Comparison of ENCODE assay signal across 1 cellular context in the genomic region with DNA sequence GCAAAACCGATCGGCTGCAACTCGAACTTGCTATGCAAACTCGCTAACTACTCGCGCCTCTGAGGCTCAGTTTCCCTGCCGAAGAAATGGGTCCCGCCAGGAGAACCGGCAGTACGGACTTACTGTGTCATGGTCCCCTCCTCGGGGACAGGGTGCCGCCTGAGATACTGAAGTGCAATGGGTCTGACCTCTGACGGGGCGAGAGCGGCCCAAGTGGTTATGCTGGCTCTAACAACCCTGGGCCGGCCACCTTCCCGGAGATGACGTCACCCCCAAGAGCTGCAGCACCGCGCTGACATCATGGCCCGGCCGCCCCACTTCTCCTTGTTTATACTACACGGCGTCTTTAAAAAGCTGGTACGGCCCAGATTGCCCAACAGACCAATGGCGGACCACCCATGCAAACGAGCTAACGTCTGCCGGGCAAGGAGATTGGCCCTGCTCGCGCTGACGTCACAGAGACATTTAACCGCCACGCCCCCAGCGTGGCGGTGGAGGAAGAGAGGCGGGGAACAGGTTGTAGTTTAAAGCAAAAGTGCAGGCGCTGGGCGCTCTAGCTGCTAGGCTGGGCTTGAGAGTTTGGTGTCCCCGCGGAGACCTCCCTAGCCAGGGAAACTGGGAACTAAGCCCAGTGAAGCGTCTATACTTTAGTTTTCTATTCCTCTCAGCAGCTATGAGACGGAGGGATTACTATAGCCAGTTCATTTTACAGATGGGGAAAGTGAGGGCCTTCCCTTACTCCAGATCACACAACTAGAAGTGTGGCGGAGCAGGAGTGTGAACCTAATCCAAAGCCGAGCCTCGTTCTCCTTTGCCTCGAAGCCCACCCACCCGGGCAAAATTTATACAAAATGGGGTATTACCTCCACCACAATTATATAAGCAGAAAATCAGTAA.
TF ChIP-seq lines count a peak whose summit lies in the region.

No MANE protein-coding gene starts in this region.

TF ChIP-seq in HepG2, 621 proteins besides CTCF, POLR2A, EP300 and RAD21 (continued from another document and continues in another):
- TF ChIP-seq, protein P1, sequence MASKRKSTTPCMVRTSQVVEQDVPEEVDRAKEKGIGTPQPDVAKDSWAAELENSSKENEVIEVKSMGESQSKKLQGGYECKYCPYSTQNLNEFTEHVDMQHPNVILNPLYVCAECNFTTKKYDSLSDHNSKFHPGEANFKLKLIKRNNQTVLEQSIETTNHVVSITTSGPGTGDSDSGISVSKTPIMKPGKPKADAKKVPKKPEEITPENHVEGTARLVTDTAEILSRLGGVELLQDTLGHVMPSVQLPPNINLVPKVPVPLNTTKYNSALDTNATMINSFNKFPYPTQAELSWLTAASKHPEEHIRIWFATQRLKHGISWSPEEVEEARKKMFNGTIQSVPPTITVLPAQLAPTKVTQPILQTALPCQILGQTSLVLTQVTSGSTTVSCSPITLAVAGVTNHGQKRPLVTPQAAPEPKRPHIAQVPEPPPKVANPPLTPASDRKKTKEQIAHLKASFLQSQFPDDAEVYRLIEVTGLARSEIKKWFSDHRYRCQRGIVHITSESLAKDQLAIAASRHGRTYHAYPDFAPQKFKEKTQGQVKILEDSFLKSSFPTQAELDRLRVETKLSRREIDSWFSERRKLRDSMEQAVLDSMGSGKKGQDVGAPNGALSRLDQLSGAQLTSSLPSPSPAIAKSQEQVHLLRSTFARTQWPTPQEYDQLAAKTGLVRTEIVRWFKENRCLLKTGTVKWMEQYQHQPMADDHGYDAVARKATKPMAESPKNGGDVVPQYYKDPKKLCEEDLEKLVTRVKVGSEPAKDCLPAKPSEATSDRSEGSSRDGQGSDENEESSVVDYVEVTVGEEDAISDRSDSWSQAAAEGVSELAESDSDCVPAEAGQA (IDR thresholded peaks at IDR 0.05; ENCODE audit: low read depth): peak; percentile 92
- TF ChIP-seq, protein P1 (CRISPR knock-in tag; IDR thresholded peaks at IDR 0.05; ENCODE audit: borderline replicate concordance): no peak
- no peak for TF ChIP-seq NPAS2 (CRISPR knock-in tag; IDR thresholded peaks at IDR 0.05; ENCODE audit: borderline replicate concordance)
- TF ChIP-seq RXRB (CRISPR knock-in tag; IDR thresholded peaks at IDR 0.05; ENCODE audit: borderline replicate concordance): no peak
- TF ChIP-seq ZNF703 (CRISPR knock-in tag; IDR thresholded peaks at IDR 0.05; ENCODE audit: borderline replicate concordance): no peak
- no peak for TF ChIP-seq ZNF674 (CRISPR knock-in tag; IDR thresholded peaks at IDR 0.05; ENCODE audit: low read depth)
- TF ChIP-seq ZNF343 (CRISPR knock-in tag; IDR thresholded peaks at IDR 0.05): no peak
- TF ChIP-seq, protein P2, sequence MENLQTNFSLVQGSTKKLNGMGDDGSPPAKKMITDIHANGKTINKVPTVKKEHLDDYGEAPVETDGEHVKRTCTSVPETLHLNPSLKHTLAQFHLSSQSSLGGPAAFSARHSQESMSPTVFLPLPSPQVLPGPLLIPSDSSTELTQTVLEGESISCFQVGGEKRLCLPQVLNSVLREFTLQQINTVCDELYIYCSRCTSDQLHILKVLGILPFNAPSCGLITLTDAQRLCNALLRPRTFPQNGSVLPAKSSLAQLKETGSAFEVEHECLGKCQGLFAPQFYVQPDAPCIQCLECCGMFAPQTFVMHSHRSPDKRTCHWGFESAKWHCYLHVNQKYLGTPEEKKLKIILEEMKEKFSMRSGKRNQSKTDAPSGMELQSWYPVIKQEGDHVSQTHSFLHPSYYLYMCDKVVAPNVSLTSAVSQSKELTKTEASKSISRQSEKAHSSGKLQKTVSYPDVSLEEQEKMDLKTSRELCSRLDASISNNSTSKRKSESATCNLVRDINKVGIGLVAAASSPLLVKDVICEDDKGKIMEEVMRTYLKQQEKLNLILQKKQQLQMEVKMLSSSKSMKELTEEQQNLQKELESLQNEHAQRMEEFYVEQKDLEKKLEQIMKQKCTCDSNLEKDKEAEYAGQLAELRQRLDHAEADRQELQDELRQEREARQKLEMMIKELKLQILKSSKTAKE (CRISPR knock-in tag; IDR thresholded peaks at IDR 0.05; ENCODE audit: borderline replicate concordance): no peak
- peak; percentile 41; the same call in 1 of the 2 replicates for TF ChIP-seq JUND (CRISPR knock-in tag; IDR thresholded peaks at IDR 0.05)
- TF ChIP-seq, protein P3, sequence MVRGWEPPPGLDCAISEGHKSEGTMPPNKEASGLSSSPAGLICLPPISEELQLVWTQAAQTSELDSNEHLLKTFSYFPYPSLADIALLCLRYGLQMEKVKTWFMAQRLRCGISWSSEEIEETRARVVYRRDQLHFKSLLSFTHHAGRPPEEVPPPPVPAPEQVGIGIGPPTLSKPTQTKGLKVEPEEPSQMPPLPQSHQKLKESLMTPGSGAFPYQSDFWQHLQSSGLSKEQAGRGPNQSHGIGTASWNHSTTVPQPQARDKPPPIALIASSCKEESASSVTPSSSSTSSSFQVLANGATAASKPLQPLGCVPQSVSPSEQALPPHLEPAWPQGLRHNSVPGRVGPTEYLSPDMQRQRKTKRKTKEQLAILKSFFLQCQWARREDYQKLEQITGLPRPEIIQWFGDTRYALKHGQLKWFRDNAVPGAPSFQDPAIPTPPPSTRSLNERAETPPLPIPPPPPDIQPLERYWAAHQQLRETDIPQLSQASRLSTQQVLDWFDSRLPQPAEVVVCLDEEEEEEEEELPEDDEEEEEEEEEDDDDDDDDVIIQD (CRISPR knock-in tag; IDR thresholded peaks at IDR 0.05; ENCODE audit: low read depth): no peak
- no peak for TF ChIP-seq SMARCE1 (IDR thresholded peaks at IDR 0.05; ENCODE audit: borderline replicate concordance)
- TF ChIP-seq ZNF24 (IDR thresholded peaks at IDR 0.05): no peak
- TF ChIP-seq ZNF713 (CRISPR knock-in tag; IDR thresholded peaks at IDR 0.05): no peak
- peak; percentile 55; the same call in 1 of the 2 replicates for TF ChIP-seq ZNF589 (CRISPR knock-in tag; conservative IDR thresholded peaks at IDR 0.05)
- TF ChIP-seq ZNF543 (CRISPR knock-in tag; IDR thresholded peaks at IDR 0.05): no peak
- 0 out of 2 replicates have a peak, but pooled peaks have one; percentile 43 for TF ChIP-seq ZNF264 (CRISPR knock-in tag; IDR thresholded peaks at IDR 0.05)
- TF ChIP-seq KLF16 (CRISPR knock-in tag; IDR thresholded peaks at IDR 0.05): no peak
- TF ChIP-seq ATRX (CRISPR knock-in tag; IDR thresholded peaks at IDR 0.05; ENCODE audit: borderline replicate concordance): no peak
- TF ChIP-seq, protein P4, sequence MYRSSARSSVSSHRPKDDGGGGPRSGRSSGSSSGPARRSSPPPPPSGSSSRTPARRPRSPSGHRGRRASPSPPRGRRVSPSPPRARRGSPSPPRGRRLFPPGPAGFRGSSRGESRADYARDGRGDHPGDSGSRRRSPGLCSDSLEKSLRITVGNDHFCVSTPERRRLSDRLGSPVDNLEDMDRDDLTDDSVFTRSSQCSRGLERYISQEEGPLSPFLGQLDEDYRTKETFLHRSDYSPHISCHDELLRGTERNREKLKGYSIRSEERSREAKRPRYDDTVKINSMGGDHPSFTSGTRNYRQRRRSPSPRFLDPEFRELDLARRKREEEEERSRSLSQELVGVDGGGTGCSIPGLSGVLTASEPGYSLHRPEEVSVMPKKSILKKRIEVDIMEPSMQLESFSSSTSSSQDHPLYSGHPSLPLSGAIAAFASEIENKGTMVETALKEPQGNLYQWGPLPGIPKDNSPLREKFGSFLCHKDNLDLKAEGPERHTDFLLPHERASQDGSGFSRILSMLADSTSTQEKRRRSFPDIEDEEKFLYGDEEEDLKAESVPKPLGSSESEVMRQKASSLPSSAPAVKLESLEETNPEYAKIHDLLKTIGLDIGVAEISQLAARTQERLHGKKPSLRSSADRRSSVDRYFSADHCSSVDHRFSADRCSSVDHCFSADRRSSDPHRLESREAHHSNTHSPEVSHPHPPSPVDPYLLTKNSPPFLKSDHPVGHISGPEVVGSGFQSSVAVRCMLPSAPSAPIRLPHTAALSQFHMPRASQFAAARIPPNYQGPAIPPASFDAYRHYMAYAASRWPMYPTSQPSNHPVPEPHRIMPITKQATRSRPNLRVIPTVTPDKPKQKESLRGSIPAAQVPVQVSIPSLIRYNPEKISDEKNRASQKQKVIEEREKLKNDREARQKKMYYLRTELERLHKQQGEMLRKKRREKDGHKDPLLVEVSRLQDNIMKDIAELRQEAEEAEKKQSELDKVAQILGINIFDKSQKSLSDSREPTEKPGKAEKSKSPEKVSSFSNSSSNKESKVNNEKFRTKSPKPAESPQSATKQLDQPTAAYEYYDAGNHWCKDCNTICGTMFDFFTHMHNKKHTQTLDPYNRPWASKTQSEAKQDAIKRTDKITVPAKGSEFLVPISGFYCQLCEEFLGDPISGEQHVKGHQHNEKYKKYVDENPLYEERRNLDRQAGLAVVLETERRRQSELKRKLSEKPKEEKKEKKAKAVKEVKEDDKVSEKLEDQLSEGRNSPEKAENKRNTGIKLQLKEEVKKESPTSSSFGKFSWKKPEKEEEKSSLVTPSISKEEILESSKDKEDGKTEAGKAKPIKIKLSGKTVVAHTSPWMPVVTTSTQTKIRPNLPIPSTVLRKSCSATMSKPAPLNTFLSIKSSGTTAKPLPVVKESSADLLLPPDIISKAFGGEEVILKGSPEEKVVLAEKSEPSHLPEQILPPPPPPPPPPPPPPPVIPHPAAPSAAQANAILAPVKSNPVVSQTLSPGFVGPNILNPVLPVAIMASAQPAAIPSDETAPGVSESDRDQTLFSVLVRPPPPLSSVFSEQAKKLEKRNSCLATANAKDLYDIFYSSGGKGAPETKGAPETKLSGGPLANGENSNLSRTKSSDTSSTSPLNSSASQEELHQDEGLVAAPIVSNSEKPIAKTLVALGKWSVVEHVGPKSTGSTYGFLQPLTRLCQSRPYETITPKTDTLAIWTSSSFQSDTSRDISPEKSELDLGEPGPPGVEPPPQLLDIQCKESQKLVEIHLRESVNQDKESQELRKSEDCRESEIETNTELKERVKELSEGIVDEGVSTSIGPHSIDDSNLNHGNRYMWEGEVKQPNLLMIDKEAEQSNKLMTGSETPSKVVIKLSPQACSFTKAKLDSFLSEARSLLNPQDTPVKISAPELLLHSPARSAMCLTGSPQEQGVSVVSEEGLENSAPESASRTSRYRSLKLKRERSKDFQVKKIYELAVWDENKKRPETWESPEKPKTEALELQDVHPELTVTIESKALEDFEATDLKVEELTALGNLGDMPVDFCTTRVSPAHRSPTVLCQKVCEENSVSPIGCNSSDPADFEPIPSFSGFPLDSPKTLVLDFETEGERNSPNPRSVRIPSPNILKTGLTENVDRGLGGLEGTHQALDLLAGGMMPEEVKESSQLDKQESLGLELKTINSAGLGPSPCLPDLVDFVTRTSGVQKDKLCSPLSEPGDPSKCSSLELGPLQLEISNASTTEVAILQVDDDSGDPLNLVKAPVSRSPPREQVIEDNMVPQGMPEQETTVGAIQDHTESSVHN (CRISPR knock-in tag; IDR thresholded peaks at IDR 0.05): no peak
- TF ChIP-seq, protein P5, sequence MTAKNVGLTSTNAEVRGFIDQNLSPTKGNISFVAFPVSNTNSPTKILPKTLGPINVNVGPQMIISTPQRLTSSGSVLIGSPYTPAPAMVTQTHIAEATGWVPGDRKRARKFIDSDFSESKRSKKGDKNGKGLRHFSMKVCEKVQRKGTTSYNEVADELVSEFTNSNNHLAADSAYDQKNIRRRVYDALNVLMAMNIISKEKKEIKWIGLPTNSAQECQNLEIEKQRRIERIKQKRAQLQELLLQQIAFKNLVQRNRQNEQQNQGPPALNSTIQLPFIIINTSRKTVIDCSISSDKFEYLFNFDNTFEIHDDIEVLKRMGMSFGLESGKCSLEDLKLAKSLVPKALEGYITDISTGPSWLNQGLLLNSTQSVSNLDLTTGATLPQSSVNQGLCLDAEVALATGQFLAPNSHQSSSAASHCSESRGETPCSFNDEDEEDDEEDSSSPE (CRISPR knock-in tag; IDR thresholded peaks at IDR 0.05): peak; percentile 22; the same call in 1 of the 2 replicates
- TF ChIP-seq ZNF496 (CRISPR knock-in tag; IDR thresholded peaks at IDR 0.05; ENCODE audit: insufficient replicate concordance): no peak
- TF ChIP-seq RCOR2 (CRISPR knock-in tag; IDR thresholded peaks at IDR 0.05): no peak
- TF ChIP-seq IKZF1 (IDR thresholded peaks at IDR 0.05): no peak
- no peak for TF ChIP-seq ZNF138 (CRISPR knock-in tag; IDR thresholded peaks at IDR 0.05; ENCODE audit: low read depth)
- TF ChIP-seq, protein P6, sequence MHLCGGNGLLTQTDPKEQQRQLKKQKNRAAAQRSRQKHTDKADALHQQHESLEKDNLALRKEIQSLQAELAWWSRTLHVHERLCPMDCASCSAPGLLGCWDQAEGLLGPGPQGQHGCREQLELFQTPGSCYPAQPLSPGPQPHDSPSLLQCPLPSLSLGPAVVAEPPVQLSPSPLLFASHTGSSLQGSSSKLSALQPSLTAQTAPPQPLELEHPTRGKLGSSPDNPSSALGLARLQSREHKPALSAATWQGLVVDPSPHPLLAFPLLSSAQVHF (CRISPR knock-in tag; IDR thresholded peaks at IDR 0.05): no peak
- TF ChIP-seq, protein P7, sequence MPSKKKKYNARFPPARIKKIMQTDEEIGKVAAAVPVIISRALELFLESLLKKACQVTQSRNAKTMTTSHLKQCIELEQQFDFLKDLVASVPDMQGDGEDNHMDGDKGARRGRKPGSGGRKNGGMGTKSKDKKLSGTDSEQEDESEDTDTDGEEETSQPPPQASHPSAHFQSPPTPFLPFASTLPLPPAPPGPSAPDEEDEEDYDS (CRISPR knock-in tag; IDR thresholded peaks at IDR 0.05): peak; percentile 91
- no peak for TF ChIP-seq XBP1 (CRISPR knock-in tag; IDR thresholded peaks at IDR 0.05)
- no peak for TF ChIP-seq ZNF232 (CRISPR knock-in tag; IDR thresholded peaks at IDR 0.05; ENCODE audit: borderline replicate concordance)
- TF ChIP-seq MEF2D (CRISPR knock-in tag; IDR thresholded peaks at IDR 0.05): peak; percentile 38; the same call in 1 of the 2 replicates
- TF ChIP-seq NR2F1 (CRISPR knock-in tag; IDR thresholded peaks at IDR 0.05): no peak
- TF ChIP-seq ZNF329 (CRISPR knock-in tag; IDR thresholded peaks at IDR 0.05; ENCODE audit: low read depth): no peak
- no peak for TF ChIP-seq ZNF780A (CRISPR knock-in tag; IDR thresholded peaks at IDR 0.05)
- TF ChIP-seq ZSCAN31 (CRISPR knock-in tag; IDR thresholded peaks at IDR 0.05; ENCODE audit: low read depth): no peak
- TF ChIP-seq, protein P8, sequence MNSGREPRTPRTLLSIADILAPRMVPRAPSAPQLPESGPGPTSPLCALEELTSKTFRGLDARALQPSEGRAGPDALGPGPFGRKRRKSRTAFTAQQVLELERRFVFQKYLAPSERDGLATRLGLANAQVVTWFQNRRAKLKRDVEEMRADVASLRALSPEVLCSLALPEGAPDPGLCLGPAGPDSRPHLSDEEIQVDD (CRISPR knock-in tag; IDR thresholded peaks at IDR 0.05; ENCODE audit: borderline replicate concordance): no peak
